ENCODE assay signal across 18 cellular contexts in the genomic region with DNA sequence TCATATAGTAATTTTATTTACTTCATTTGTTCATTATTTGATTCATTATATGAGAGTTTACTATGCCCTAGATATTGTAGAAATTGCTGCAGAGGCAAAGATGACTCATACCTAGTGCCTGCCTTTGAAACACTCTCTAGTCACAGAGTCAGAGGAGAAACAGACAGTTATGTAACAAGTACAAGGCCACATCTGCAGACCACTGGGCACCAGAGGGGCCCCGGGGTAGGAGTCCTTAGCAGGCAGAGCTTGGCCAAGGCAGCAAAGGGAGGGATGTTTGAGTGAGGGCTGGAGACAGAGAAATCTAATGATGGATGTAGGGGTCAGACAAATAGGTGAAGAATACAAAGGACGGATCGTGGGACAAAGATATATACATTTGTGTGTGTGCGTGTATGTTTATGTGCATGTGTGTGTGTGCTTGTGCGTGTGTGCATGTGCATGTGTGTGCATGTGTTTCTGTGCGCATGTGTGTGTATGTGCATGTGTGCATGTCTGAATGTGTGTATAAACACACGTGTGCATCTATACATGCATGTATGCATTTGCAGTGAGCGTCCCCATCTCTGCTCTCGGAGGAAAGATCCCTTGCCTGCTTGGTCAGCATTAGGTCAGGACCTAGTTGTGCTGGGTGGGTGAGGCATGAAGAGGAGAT.
DNase-seq lines count a peak whose midpoint lies in the region; ATAC-seq and TF ChIP-seq lines count a peak whose summit lies in the region.
"Had no signal": no experiment of that assay in that cellular context is flagged by ENCODE, and none has a peak within 500 bp of the region (broad histone marks: within the 10 kb centered on the region; RNA-seq: fewer than 3 reads in every experiment).

No MANE protein-coding gene starts in this region.

- no peaks in the 10 kb centered on the region for H3F3A ChIP-seq in neural progenitor cell (ENCODE audit: low read depth)

- H2AFZ ChIP-seq in neural progenitor cell (replicated peaks) = no peak overlapping the region

- H4K20me1 ChIP-seq in neural progenitor cell (ENCODE audit: low read depth) = no peaks in the 10 kb centered on the region
- H4K20me1 ChIP-seq: BLaER1 had no signal

- H3K27me3 ChIP-seq in neural progenitor cell = no peaks in the 10 kb centered on the region
- H3K27me3 ChIP-seq: BLaER1 had no signal

- H3K27ac ChIP-seq in HEK293 (ENCODE audit: extremely low read depth, low read depth, low read length) (no peak overlapping the region), neural progenitor cell (no peak overlapping the region)
- H3K27ac ChIP-seq: BLaER1, C4-2B had no signal

- no peaks in the 10 kb centered on the region for H3K79me2 ChIP-seq in neural progenitor cell (ENCODE audit: low read depth)

- ATAC-seq in left lobe of liver (no peak), GM21447 (IDR thresholded peaks at IDR 0.05; ENCODE audit: unreplicated experiment) (no peak)
- ATAC-seq: CD8-positive, alpha-beta T cell; GM12878 had no signal

- no peak overlapping the region for H3K9ac ChIP-seq in neural progenitor cell
- H3K9ac ChIP-seq: BLaER1 had no signal

- TF ChIP-seq CTCF in HEK293 (tag by site-specific recombination; IDR thresholded peaks at IDR 0.05) (no peak), brain (conservative IDR thresholded peaks at IDR 0.05) (no peak), neural progenitor cell (IDR thresholded peaks at IDR 0.05) (no peak)

- H3K9me3 ChIP-seq in HEK293 (ENCODE audit: control insufficient read depth, insufficient read depth, low read depth, low read length) (no peaks in the 10 kb centered on the region), neural progenitor cell (ENCODE audit: low read depth) (no peaks in the 10 kb centered on the region)
- H3K9me3 ChIP-seq: HAP-1 had no signal

- H3K27me3 Mint-ChIP-seq in brain = peaks cover 5% of the 10 kb centered on the region
- H3K27me3 Mint-ChIP-seq in neural progenitor cell (ENCODE audit: insufficient read depth, low read depth) = peaks cover 3% of the 10 kb centered on the region
- H3K27me3 Mint-ChIP-seq: CD4-positive, CD25-positive, alpha-beta regulatory T cell had no signal

- peaks cover 4% of the 10 kb centered on the region for H3K36me3 Mint-ChIP-seq in brain
- no peaks in the 10 kb centered on the region for H3K36me3 Mint-ChIP-seq in neural progenitor cell
- H3K36me3 Mint-ChIP-seq: CD4-positive, CD25-positive, alpha-beta regulatory T cell; CD8-positive, alpha-beta T cell had no signal

- POLR2A ChIA-PET in HEK293 (lab: Yijun Ruan, JAX) = no interaction called here

- DNase-seq in neural progenitor cell (ENCODE audit: low spot score) (no peak), left lobe of liver (ENCODE audit: low spot score) (no peak)
- no peak for DNase-seq in stimulated activated naive CD4-positive, alpha-beta T cell (lab: John Stamatoyannopoulos, UW)
- DNase-seq: Caco-2; CD4-positive, CD25-positive, alpha-beta regulatory T cell; DMS 273 treated with DMSO at 0.1 percent for 48 hours; DMS79; EL; GDM1; GOT3 had no signal

- H3K27ac Mint-ChIP-seq in brain (peak overlapping the region in 3 of 5 experiments; percentile 12 to 84 (median 32)), neural progenitor cell (no peak overlapping the region)
- H3K27ac Mint-ChIP-seq: CD8-positive, alpha-beta T cell had no signal

- no peak overlapping the region for H3K4me3 Mint-ChIP-seq in brain
- peak overlapping the region; percentile 19 for H3K4me3 Mint-ChIP-seq in neural progenitor cell
- H3K4me3 Mint-ChIP-seq: CD4-positive, CD25-positive, alpha-beta regulatory T cell; CD8-positive, alpha-beta T cell had no signal

- H3K36me3 ChIP-seq in HEK293 (ENCODE audit: control insufficient read depth in 2 of 2, insufficient read depth in 1 of 2, low read length in 2 of 2) = no peaks in the 10 kb centered on the region
- H3K36me3 ChIP-seq in neural progenitor cell = no peaks in the 10 kb centered on the region
- H3K36me3 ChIP-seq: BLaER1, HAP-1 had no signal

- CTCF ChIA-PET in HEK293 (lab: Yijun Ruan, JAX) = no interaction called here

- peaks cover 6 to 12% (median 10%) of the 10 kb centered on the region in 5 experiments for H3K9me3 Mint-ChIP-seq in brain
- peaks cover 12% of the 10 kb centered on the region for H3K9me3 Mint-ChIP-seq in neural progenitor cell
- H3K9me3 Mint-ChIP-seq: CD8-positive, alpha-beta T cell had no signal

- no peak overlapping the region for H3K4me2 ChIP-seq in neural progenitor cell
- H3K4me2 ChIP-seq: BLaER1 had no signal

- H3K4me1 ChIP-seq in HEK293 (ENCODE audit: control insufficient read depth, insufficient read depth, low read length) = no peaks in the 10 kb centered on the region
- no peaks in the 10 kb centered on the region for H3K4me1 ChIP-seq in neural progenitor cell
- H3K4me1 ChIP-seq: Caco-2, HAP-1 had no signal

- H3K4me1 Mint-ChIP-seq in brain (peaks cover 18% of the 10 kb centered on the region), neural progenitor cell (peaks cover 5% of the 10 kb centered on the region)
- H3K4me1 Mint-ChIP-seq: CD4-positive, CD25-positive, alpha-beta regulatory T cell had no signal

- H3K4me3 ChIP-seq in HEK293 (ENCODE audit: low read depth, low read length) (no peak overlapping the region), neural progenitor cell (no peak overlapping the region)
- H3K4me3 ChIP-seq: BLaER1, GM12878, HAP-1 had no signal

TF ChIP-seq in HEK293, 187 proteins besides CTCF, POLR2A, EP300 and RAD21:
- TF ChIP-seq, protein P1, sequence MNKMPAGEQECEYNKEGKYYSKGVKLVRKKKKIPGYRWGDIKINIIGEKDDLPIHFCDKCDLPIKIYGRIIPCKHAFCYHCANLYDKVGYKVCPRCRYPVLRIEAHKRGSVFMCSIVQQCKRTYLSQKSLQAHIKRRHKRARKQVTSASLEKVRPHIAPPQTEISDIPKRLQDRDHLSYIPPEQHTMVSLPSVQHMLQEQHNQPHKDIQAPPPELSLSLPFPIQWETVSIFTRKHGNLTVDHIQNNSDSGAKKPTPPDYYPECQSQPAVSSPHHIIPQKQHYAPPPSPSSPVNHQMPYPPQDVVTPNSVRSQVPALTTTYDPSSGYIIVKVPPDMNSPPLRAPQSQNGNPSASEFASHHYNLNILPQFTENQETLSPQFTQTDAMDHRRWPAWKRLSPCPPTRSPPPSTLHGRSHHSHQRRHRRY (tag by site-specific recombination; IDR thresholded peaks at IDR 0.05) = no peak
- no peak for TF ChIP-seq ZNF423 (tag by site-specific recombination; IDR thresholded peaks at IDR 0.05)
- TF ChIP-seq ZNF391 (tag by site-specific recombination; IDR thresholded peaks at IDR 0.05; ENCODE audit: borderline replicate concordance, low read depth) = no peak
- no peak for TF ChIP-seq ZNF560 (tag by site-specific recombination; IDR thresholded peaks at IDR 0.05; ENCODE audit: borderline replicate concordance)
- TF ChIP-seq BCL11A (tag by site-specific recombination; IDR thresholded peaks at IDR 0.05; ENCODE audit: low read depth) = no peak
- no peak for TF ChIP-seq ZBTB1 (tag by site-specific recombination; IDR thresholded peaks at IDR 0.05)
- no peak for TF ChIP-seq ZNF394 (tag by site-specific recombination; IDR thresholded peaks at IDR 0.05; ENCODE audit: borderline replicate concordance)
- TF ChIP-seq, protein P2, sequence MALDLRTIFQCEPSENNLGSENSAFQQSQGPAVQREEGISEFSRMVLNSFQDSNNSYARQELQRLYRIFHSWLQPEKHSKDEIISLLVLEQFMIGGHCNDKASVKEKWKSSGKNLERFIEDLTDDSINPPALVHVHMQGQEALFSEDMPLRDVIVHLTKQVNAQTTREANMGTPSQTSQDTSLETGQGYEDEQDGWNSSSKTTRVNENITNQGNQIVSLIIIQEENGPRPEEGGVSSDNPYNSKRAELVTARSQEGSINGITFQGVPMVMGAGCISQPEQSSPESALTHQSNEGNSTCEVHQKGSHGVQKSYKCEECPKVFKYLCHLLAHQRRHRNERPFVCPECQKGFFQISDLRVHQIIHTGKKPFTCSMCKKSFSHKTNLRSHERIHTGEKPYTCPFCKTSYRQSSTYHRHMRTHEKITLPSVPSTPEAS (tag by site-specific recombination; IDR thresholded peaks at IDR 0.05) = peak; percentile 65
